ENCODE assay signal across 1 cellular context in the genomic region with DNA sequence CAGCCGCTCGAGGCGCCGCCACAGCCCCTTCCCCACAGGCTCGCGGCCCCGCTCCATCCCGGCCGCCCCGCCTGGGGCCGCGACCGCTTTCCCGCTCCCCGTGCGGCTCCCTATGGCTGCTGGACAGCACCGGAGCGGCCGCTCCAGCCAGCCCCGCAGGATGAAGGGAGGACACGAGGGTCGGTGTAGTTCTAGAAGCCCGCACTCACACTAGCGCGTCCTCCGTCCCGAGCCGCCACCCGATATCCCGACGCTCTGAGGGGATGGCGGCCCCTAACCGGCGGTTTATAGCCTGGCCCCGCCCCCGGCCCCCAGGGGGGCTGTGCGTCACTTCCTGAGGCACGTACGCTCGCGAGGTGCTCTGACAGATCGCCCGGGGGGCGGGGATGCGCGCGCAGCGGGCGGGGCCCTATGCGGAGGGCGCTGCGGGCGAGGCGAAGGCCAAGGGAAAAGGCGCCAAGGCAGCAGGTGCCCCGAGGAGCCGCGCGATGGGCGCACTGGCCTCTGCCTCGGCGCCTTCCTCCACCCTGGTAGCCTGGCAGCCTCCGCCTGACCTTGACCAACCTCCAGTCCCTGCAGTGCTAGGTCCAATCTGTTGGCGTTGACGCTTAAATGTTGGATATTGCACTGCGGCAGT.
TF ChIP-seq lines count a peak whose summit lies in the region.

A gene (minus strand): TSS at position 257 of the 637 bp plus-strand sequence. CDS start 4,991 bp downstream, outside the sequence.

TF ChIP-seq in HepG2, 621 proteins besides CTCF, POLR2A, EP300 and RAD21 (continued from another document and continues in another):
- TF ChIP-seq, protein P1, sequence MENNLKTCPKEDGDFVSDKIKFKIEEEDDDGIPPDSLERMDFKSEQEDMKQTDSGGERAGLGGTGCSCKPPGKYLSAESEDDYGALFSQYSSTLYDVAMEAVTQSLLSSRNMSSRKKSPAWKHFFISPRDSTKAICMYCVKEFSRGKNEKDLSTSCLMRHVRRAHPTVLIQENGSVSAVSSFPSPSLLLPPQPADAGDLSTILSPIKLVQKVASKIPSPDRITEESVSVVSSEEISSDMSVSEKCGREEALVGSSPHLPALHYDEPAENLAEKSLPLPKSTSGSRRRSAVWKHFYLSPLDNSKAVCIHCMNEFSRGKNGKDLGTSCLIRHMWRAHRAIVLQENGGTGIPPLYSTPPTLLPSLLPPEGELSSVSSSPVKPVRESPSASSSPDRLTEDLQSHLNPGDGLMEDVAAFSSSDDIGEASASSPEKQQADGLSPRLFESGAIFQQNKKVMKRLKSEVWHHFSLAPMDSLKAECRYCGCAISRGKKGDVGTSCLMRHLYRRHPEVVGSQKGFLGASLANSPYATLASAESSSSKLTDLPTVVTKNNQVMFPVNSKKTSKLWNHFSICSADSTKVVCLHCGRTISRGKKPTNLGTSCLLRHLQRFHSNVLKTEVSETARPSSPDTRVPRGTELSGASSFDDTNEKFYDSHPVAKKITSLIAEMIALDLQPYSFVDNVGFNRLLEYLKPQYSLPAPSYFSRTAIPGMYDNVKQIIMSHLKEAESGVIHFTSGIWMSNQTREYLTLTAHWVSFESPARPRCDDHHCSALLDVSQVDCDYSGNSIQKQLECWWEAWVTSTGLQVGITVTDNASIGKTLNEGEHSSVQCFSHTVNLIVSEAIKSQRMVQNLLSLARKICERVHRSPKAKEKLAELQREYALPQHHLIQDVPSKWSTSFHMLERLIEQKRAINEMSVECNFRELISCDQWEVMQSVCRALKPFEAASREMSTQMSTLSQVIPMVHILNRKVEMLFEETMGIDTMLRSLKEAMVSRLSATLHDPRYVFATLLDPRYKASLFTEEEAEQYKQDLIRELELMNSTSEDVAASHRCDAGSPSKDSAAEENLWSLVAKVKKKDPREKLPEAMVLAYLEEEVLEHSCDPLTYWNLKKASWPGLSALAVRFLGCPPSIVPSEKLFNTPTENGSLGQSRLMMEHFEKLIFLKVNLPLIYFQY (CRISPR knock-in tag; IDR thresholded peaks at IDR 0.05; ENCODE audit: borderline replicate concordance): 0 out of 2 replicates have a peak, but pooled peaks have one; percentile 16
- TF ChIP-seq NR2F2 (IDR thresholded peaks at IDR 0.05; ENCODE audit: borderline replicate concordance, low read depth): no peak
- 0 out of 2 replicates have a peak, but pooled peaks have one; percentile 6 for TF ChIP-seq JUN (CRISPR knock-in tag; IDR thresholded peaks at IDR 0.05)
- TF ChIP-seq, protein P2, sequence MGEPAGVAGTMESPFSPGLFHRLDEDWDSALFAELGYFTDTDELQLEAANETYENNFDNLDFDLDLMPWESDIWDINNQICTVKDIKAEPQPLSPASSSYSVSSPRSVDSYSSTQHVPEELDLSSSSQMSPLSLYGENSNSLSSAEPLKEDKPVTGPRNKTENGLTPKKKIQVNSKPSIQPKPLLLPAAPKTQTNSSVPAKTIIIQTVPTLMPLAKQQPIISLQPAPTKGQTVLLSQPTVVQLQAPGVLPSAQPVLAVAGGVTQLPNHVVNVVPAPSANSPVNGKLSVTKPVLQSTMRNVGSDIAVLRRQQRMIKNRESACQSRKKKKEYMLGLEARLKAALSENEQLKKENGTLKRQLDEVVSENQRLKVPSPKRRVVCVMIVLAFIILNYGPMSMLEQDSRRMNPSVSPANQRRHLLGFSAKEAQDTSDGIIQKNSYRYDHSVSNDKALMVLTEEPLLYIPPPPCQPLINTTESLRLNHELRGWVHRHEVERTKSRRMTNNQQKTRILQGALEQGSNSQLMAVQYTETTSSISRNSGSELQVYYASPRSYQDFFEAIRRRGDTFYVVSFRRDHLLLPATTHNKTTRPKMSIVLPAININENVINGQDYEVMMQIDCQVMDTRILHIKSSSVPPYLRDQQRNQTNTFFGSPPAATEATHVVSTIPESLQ (CRISPR knock-in tag; conservative IDR thresholded peaks at IDR 0.05): peak; percentile 96
- TF ChIP-seq AGO1 (IDR thresholded peaks at IDR 0.05; ENCODE audit: low read depth, low read length, poor library complexity, severe bottlenecking): no peak
- TF ChIP-seq, protein P3, sequence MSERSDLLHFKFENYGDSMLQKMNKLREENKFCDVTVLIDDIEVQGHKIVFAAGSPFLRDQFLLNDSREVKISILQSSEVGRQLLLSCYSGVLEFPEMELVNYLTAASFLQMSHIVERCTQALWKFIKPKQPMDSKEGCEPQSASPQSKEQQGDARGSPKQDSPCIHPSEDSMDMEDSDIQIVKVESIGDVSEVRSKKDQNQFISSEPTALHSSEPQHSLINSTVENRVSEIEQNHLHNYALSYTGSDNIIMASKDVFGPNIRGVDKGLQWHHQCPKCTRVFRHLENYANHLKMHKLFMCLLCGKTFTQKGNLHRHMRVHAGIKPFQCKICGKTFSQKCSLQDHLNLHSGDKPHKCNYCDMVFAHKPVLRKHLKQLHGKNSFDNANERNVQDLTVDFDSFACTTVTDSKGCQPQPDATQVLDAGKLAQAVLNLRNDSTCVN (CRISPR knock-in tag; IDR thresholded peaks at IDR 0.05; ENCODE audit: borderline replicate concordance): peak; percentile 47; the same call in 1 of the 2 replicates
- TF ChIP-seq REPIN1 (CRISPR knock-in tag; IDR thresholded peaks at IDR 0.05; ENCODE audit: borderline replicate concordance, low read depth): peak; percentile 91
- peak; percentile 87 for TF ChIP-seq KAT8 (CRISPR knock-in tag; IDR thresholded peaks at IDR 0.05)
- TF ChIP-seq CCDC6 (CRISPR knock-in tag; IDR thresholded peaks at IDR 0.05): peak; percentile 80
- TF ChIP-seq ZNF224 (CRISPR knock-in tag; IDR thresholded peaks at IDR 0.05): peak; percentile 58; the same call in 1 of the 2 replicates
- TF ChIP-seq, protein P4, sequence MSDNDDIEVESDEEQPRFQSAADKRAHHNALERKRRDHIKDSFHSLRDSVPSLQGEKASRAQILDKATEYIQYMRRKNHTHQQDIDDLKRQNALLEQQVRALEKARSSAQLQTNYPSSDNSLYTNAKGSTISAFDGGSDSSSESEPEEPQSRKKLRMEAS (IDR thresholded peaks at IDR 0.05): peak; percentile 91
- TF ChIP-seq, protein P5, sequence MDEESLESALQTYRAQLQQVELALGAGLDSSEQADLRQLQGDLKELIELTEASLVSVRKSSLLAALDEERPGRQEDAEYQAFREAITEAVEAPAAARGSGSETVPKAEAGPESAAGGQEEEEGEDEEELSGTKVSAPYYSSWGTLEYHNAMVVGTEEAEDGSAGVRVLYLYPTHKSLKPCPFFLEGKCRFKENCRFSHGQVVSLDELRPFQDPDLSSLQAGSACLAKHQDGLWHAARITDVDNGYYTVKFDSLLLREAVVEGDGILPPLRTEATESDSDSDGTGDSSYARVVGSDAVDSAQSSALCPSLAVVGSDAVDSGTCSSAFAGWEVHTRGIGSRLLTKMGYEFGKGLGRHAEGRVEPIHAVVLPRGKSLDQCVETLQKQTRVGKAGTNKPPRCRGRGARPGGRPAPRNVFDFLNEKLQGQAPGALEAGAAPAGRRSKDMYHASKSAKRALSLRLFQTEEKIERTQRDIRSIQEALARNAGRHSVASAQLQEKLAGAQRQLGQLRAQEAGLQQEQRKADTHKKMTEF (CRISPR knock-in tag; IDR thresholded peaks at IDR 0.05): peak; percentile 91; the same call in 1 of the 2 replicates
- TF ChIP-seq SOX5 (CRISPR knock-in tag; IDR thresholded peaks at IDR 0.05; ENCODE audit: borderline replicate concordance): peak; percentile 58
- TF ChIP-seq ZNF619 (CRISPR knock-in tag; IDR thresholded peaks at IDR 0.05): peak; percentile 69; the same call in 1 of the 2 replicates
- no peak for TF ChIP-seq ZNF615 (CRISPR knock-in tag; IDR thresholded peaks at IDR 0.05; ENCODE audit: borderline replicate concordance)
- peak; percentile 63 for TF ChIP-seq ZMYM3 (CRISPR knock-in tag; IDR thresholded peaks at IDR 0.05)
- peak; percentile 78 for TF ChIP-seq HDAC1 (CRISPR knock-in tag; IDR thresholded peaks at IDR 0.05)
- peak; percentile 82; the same call in 1 of the 2 replicates for TF ChIP-seq GTF2F1 (IDR thresholded peaks at IDR 0.05; ENCODE audit: low read length)
- TF ChIP-seq ZBTB7B (CRISPR knock-in tag; IDR thresholded peaks at IDR 0.05): peak; percentile 84
- TF ChIP-seq, protein P6, sequence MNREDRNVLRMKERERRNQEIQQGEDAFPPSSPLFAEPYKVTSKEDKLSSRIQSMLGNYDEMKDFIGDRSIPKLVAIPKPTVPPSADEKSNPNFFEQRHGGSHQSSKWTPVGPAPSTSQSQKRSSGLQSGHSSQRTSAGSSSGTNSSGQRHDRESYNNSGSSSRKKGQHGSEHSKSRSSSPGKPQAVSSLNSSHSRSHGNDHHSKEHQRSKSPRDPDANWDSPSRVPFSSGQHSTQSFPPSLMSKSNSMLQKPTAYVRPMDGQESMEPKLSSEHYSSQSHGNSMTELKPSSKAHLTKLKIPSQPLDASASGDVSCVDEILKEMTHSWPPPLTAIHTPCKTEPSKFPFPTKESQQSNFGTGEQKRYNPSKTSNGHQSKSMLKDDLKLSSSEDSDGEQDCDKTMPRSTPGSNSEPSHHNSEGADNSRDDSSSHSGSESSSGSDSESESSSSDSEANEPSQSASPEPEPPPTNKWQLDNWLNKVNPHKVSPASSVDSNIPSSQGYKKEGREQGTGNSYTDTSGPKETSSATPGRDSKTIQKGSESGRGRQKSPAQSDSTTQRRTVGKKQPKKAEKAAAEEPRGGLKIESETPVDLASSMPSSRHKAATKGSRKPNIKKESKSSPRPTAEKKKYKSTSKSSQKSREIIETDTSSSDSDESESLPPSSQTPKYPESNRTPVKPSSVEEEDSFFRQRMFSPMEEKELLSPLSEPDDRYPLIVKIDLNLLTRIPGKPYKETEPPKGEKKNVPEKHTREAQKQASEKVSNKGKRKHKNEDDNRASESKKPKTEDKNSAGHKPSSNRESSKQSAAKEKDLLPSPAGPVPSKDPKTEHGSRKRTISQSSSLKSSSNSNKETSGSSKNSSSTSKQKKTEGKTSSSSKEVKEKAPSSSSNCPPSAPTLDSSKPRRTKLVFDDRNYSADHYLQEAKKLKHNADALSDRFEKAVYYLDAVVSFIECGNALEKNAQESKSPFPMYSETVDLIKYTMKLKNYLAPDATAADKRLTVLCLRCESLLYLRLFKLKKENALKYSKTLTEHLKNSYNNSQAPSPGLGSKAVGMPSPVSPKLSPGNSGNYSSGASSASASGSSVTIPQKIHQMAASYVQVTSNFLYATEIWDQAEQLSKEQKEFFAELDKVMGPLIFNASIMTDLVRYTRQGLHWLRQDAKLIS (CRISPR knock-in tag; IDR thresholded peaks at IDR 0.05): peak; percentile 39; the same call in 1 of the 2 replicates
- TF ChIP-seq, protein P7, sequence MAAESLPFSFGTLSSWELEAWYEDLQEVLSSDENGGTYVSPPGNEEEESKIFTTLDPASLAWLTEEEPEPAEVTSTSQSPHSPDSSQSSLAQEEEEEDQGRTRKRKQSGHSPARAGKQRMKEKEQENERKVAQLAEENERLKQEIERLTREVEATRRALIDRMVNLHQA (CRISPR knock-in tag; IDR thresholded peaks at IDR 0.05): peak; percentile 74; the same call in 1 of the 2 replicates
- TF ChIP-seq PHF20 (CRISPR knock-in tag; IDR thresholded peaks at IDR 0.05): peak; percentile 39; the same call in 1 of the 2 replicates
- TF ChIP-seq, protein P8, sequence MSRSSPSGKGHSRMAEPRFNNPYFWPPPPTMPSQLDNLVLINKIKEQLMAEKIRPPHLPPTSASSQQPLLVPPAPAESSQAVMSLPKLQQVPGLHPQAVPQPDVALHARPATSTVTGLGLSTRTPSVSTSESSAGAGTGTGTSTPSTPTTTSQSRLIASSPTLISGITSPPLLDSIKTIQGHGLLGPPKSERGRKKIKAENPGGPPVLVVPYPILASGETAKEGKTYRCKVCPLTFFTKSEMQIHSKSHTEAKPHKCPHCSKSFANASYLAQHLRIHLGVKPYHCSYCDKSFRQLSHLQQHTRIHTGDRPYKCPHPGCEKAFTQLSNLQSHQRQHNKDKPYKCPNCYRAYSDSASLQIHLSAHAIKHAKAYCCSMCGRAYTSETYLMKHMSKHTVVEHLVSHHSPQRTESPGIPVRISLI (CRISPR knock-in tag; IDR thresholded peaks at IDR 0.05; ENCODE audit: borderline replicate concordance): 0 out of 2 replicates have a peak, but pooled peaks have one; percentile 35
- 0 out of 2 replicates have a peak, but pooled peaks have one; percentile 22 for TF ChIP-seq REL (CRISPR knock-in tag; conservative IDR thresholded peaks at IDR 0.05)
- TF ChIP-seq, protein P9, sequence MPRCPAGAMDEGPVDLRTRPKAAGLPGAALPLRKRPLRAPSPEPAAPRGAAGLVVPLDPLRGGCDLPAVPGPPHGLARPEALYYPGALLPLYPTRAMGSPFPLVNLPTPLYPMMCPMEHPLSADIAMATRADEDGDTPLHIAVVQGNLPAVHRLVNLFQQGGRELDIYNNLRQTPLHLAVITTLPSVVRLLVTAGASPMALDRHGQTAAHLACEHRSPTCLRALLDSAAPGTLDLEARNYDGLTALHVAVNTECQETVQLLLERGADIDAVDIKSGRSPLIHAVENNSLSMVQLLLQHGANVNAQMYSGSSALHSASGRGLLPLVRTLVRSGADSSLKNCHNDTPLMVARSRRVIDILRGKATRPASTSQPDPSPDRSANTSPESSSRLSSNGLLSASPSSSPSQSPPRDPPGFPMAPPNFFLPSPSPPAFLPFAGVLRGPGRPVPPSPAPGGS (CRISPR knock-in tag; IDR thresholded peaks at IDR 0.05): peak; percentile 83
- peak; percentile 96 for TF ChIP-seq KDM5B (CRISPR knock-in tag; IDR thresholded peaks at IDR 0.05; ENCODE audit: borderline replicate concordance)
- peak; percentile 55; the same call in 1 of the 2 replicates for TF ChIP-seq PITX1 (CRISPR knock-in tag; IDR thresholded peaks at IDR 0.05)
- no peak for TF ChIP-seq ISX (CRISPR knock-in tag; conservative IDR thresholded peaks at IDR 0.05)
- no peak for TF ChIP-seq SP1 (IDR thresholded peaks at IDR 0.05)
- peak; percentile 91 for TF ChIP-seq SP1 (CRISPR knock-in tag; IDR thresholded peaks at IDR 0.05)
- no peak for TF ChIP-seq ZNF530 (CRISPR knock-in tag; IDR thresholded peaks at IDR 0.05; ENCODE audit: low read depth)
- TF ChIP-seq HOXA7 (CRISPR knock-in tag; IDR thresholded peaks at IDR 0.05): 0 out of 2 replicates have a peak, but pooled peaks have one; percentile 68
- TF ChIP-seq, protein P10, sequence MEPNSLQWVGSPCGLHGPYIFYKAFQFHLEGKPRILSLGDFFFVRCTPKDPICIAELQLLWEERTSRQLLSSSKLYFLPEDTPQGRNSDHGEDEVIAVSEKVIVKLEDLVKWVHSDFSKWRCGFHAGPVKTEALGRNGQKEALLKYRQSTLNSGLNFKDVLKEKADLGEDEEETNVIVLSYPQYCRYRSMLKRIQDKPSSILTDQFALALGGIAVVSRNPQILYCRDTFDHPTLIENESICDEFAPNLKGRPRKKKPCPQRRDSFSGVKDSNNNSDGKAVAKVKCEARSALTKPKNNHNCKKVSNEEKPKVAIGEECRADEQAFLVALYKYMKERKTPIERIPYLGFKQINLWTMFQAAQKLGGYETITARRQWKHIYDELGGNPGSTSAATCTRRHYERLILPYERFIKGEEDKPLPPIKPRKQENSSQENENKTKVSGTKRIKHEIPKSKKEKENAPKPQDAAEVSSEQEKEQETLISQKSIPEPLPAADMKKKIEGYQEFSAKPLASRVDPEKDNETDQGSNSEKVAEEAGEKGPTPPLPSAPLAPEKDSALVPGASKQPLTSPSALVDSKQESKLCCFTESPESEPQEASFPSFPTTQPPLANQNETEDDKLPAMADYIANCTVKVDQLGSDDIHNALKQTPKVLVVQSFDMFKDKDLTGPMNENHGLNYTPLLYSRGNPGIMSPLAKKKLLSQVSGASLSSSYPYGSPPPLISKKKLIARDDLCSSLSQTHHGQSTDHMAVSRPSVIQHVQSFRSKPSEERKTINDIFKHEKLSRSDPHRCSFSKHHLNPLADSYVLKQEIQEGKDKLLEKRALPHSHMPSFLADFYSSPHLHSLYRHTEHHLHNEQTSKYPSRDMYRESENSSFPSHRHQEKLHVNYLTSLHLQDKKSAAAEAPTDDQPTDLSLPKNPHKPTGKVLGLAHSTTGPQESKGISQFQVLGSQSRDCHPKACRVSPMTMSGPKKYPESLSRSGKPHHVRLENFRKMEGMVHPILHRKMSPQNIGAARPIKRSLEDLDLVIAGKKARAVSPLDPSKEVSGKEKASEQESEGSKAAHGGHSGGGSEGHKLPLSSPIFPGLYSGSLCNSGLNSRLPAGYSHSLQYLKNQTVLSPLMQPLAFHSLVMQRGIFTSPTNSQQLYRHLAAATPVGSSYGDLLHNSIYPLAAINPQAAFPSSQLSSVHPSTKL (CRISPR knock-in tag; IDR thresholded peaks at IDR 0.05): peak; percentile 85
